ENCODE assay signal across 8 cellular contexts in the genomic region with DNA sequence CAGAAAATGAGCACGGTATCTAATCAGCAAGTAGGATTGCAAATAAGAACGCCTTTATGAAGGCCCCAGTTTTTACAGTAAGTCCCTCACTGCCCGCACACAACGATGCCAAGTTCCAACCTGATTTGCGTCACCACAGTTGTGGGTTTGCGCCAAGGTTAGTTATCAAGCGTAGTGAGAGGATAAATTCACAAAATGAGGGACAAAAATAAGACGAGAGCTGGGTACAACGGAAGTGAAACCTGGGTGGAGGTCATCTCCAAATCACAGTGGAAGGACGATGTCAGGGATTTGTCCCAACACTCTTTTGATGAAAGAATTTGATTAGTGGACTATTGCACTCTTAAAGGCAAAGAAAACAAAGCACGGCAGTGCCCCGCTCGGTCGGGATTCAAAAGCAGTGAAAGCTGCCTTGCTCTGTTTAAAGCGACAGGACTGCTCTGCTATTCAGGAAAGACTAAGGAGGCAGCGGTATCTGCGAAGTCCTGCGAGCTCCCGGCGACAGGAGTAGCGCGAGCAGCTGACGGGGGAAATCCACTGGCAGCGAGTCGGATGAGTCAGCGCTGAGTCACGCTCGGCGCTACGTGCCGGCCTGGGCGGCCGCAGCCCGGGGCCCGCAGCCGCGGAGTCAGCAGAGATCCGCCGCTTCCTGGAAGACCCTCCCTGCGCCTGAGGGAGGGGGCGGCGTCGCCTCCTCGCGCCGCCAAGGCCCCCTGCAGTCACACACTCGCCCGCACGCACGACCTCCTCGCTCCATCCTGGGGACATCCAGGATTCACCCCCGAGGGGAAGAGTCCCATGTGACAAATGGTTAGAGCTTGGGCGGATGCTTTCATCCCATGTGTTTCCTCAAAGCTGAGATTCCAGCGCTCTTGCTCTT.
DNase-seq lines count a peak whose midpoint lies in the region; ATAC-seq, FAIRE-seq and TF ChIP-seq lines count a peak whose summit lies in the region.

No MANE protein-coding gene starts in this region.

- peaks cover 5% of the 10 kb centered on the region; the same call in 1 of the 2 replicates for H3K4me1 ChIP-seq in HUES48 (ENCODE audit: control insufficient read depth, insufficient read depth, low read length)
- peaks cover 3 to 46% (median 36%) of the 10 kb centered on the region in 4 donors for H3K4me1 ChIP-seq in esophagus muscularis mucosa
- H3K4me1 ChIP-seq in muscle layer of duodenum (ENCODE audit: control insufficient read depth in 1 of 2, insufficient read depth in 2 of 2, low read length in 2 of 2), result peaks cover 8 to 10% of the 10 kb centered on the region in 2 donors

- TF ChIP-seq CTCF in D721Med (IDR thresholded peaks at IDR 0.05; ENCODE audit: insufficient read depth, missing control alignments) (no peak), esophagus muscularis mucosa (IDR thresholded peaks at IDR 0.05) (no peak)

- DNase-seq in D721Med (ENCODE audit: insufficient read length, low spot score) (peak; percentile 64), OCI-M1 (lab: John Stamatoyannopoulos, UW) (peak; percentile 91), esophagus muscularis mucosa (ENCODE audit: extremely low spot score) (peak; percentile 97)
- peak; percentile 92 to 95 for DNase-seq in activated T-cell treated with anti-CD3 and anti-CD28 coated beads, Interleukin-2, amount 50 U/mL, for 48 hours
- peak; percentile 81 for DNase-seq in stimulated activated CD8-positive, alpha-beta memory T cell treated with anti-CD3 and anti-CD28 coated beads, Interleukin-7, amount 100 ng/mL, for 24 hours (ENCODE audit: low read depth)

- no peaks in the 10 kb centered on the region for H3K36me3 ChIP-seq in HUES48 (ENCODE audit: control insufficient read depth, insufficient read depth, low read length)
- H3K36me3 ChIP-seq in esophagus muscularis mucosa, result no peaks in the 10 kb centered on the region
- peaks cover 0 to 10% of the 10 kb centered on the region in 2 donors for H3K36me3 ChIP-seq in muscle layer of duodenum (ENCODE audit: control insufficient read depth in 1 of 2, insufficient read depth in 2 of 2, low read length in 2 of 2)

- no peak for FAIRE-seq in D721Med (lab: Jason Lieb, UNC)

- TF ChIP-seq EP300 in esophagus muscularis mucosa (IDR thresholded peaks at IDR 0.05), result peak; percentile 48

- intact Hi-C loops in esophagus muscularis mucosa (cut with DNase I), result loop anchor here (2.0 to 10.0 kb wide), 3 partner anchors 30 to 176 kb away; no protein-coding TSS in a partner anchor

- TF ChIP-seq POLR2A in esophagus muscularis mucosa (IDR thresholded peaks at IDR 0.05; ENCODE audit: low read depth), result peak; percentile 57

- under 1% methylated on average over 54 of the region's 54 CpGs for WGBS in esophagus muscularis mucosa

- H3K9ac ChIP-seq in HUES48 (ENCODE audit: low read depth, low read length), result peak overlapping the region; percentile 55

- H3K27me3 ChIP-seq in HUES48 (ENCODE audit: control insufficient read depth, insufficient read depth, low read length), result peaks cover 14% of the 10 kb centered on the region
- no peaks in the 10 kb centered on the region for H3K27me3 ChIP-seq in esophagus muscularis mucosa
- no peaks in the 10 kb centered on the region for H3K27me3 ChIP-seq in muscle layer of duodenum (ENCODE audit: low read depth, low read length)

- ATAC-seq in GM21423 (IDR thresholded peaks at IDR 0.05; ENCODE audit: unreplicated experiment), result peak; percentile 97

- H3K9me3 ChIP-seq in HUES48 (ENCODE audit: control insufficient read depth, insufficient read depth, low read length), result no peaks in the 10 kb centered on the region
- no peaks in the 10 kb centered on the region for H3K9me3 ChIP-seq in esophagus muscularis mucosa
- no peaks in the 10 kb centered on the region for H3K9me3 ChIP-seq in muscle layer of duodenum (ENCODE audit: control insufficient read depth in 1 of 2, low read length in 2 of 2)

- H3K27ac ChIP-seq in HUES48 (ENCODE audit: low read depth, low read length) (peak overlapping the region; percentile 93), esophagus muscularis mucosa (replicated peaks in 1 of 4) (peak overlapping the region; percentile 89 to 95 (median 92)), muscle layer of duodenum (ENCODE audit: low read length) (peak overlapping the region; percentile 97)

- H3K4me3 ChIP-seq in HUES48 (ENCODE audit: low read depth, low read length), result peak overlapping the region; percentile 59
- H3K4me3 ChIP-seq in esophagus muscularis mucosa, result peak overlapping the region; percentile 61 to 71 (median 65)
- peak overlapping the region; percentile 64 to 75 for H3K4me3 ChIP-seq in muscle layer of duodenum (ENCODE audit: low read depth in 1 of 2, low read length in 2 of 2)

Comparison
In these comparisons a context has a peak if more than half of its experiments do, and no peak if none do; other contexts are left out.
1. Peak in every context shown above with its lines: DNase-seq, ATAC-seq, H3K4me3 ChIP-seq and H3K27ac ChIP-seq.